ENCODE assay signal across 1 cellular context in genomic region chr12:98644433-98644711, GRCh38.
TF ChIP-seq lines count a peak whose summit lies in the region.

No MANE protein-coding gene starts in this region.

TF ChIP-seq in HCT116, 20 proteins besides CTCF, POLR2A, EP300 and RAD21 (continued from another document):
- TF ChIP-seq ELF1 (IDR thresholded peaks at IDR 0.05; ENCODE audit: borderline replicate concordance, low read depth) (no peak), EZH2 (IDR thresholded peaks at IDR 0.05) (no peak), POLR2AphosphoS5 (IDR thresholded peaks at IDR 0.05; ENCODE audit: low read depth, low read length) (no peak), SRF (IDR thresholded peaks at IDR 0.05; ENCODE audit: low read depth) (no peak)
